8 cellular contexts compared by ENCODE assay signal in genomic region chr1:18597159-18598042, GRCh38. TPM values are rescaled to one million over a fixed set of nuclear protein-coding genes. Genes with fewer than 3 reads are reported as not detected.
DNase-seq lines count a peak whose midpoint lies in the region; TF ChIP-seq lines count a peak whose summit lies in the region.
"Had no signal": no experiment of that assay in that cellular context is flagged by ENCODE, and none has a peak within 500 bp of the region (broad histone marks: within the 10 kb centered on the region; RNA-seq: fewer than 3 reads in every experiment).

No MANE protein-coding gene starts in this region.

- H3K4me3 Mint-ChIP-seq in mesothelial cell of epicardium = no peak overlapping the region
- H3K4me3 Mint-ChIP-seq: central memory CD8-positive, alpha-beta T cell had no signal

- no peaks in the 10 kb centered on the region for H3K9me3 Mint-ChIP-seq in mesothelial cell of epicardium
- H3K9me3 Mint-ChIP-seq: central memory CD8-positive, alpha-beta T cell had no signal

- H3K36me3 Mint-ChIP-seq in mesothelial cell of epicardium = no peaks in the 10 kb centered on the region

- H3K27me3 Mint-ChIP-seq in mesothelial cell of epicardium (ENCODE audit: low read depth) = peaks cover 71% of the 10 kb centered on the region

- no peak overlapping the region for H3K27ac Mint-ChIP-seq in mesothelial cell of epicardium

- TF ChIP-seq CTCF in GM12873 (IDR thresholded peaks at IDR 0.05; ENCODE audit: insufficient read depth, low read depth, low read length, missing control alignments) (peak; percentile 98), mesothelial cell of epicardium (IDR thresholded peaks at IDR 0.05; ENCODE audit: unreplicated experiment) (peak; percentile 91)

- DNase-seq in NCI-H2171 (lab: John Stamatoyannopoulos, UW) (peak; percentile 48), mesothelial cell of epicardium (ENCODE audit: low spot score in 2 of 2, unreplicated experiment in 2 of 2) (peak; percentile 60 to 84), KG1 (lab: John Stamatoyannopoulos, UW) (no peak)
- DNase-seq in activated CD4-positive, alpha-beta T cell treated with anti-CD3 and anti-CD28 coated beads, Interleukin-2, amount 50 U/mL, for 4 hours = peak; percentile 48 to 56
- peak; percentile 38 for DNase-seq in effector CD4-positive, alpha-beta T cell
- DNase-seq in stimulated activated CD8-positive, alpha-beta memory T cell treated with anti-CD3 and anti-CD28 coated beads, Interleukin-4, amount 100 ng/mL, for 48 hours = peak; percentile 78

- H3K4me1 Mint-ChIP-seq in mesothelial cell of epicardium = peaks cover 4% of the 10 kb centered on the region
- H3K4me1 Mint-ChIP-seq: central memory CD8-positive, alpha-beta T cell had no signal

RNA-seq across cellular contexts. Expression of gene PAX7, which starts 33.2 kb away (rescaled TPM):
- 0.07 TPM in 1 of 3 replicates, not detected in the others for total RNA-seq in mesothelial cell of epicardium
